ENCODE assay signal across 23 cellular contexts in genomic region chr5:137071526-137071925, GRCh38.
DNase-seq lines count a peak whose midpoint lies in the region; ATAC-seq and TF ChIP-seq lines count a peak whose summit lies in the region.
"Had no signal": no experiment of that assay in that cellular context is flagged by ENCODE, and none has a peak within 500 bp of the region (broad histone marks: within the 10 kb centered on the region; RNA-seq: fewer than 3 reads in every experiment).

No MANE protein-coding gene starts in this region.

- H3K4me1 Mint-ChIP-seq in osteocyte (ENCODE audit: unreplicated experiment) = peaks cover 24% of the 10 kb centered on the region

- intact Hi-C loops in right cardiac atrium (cut with DNase I) (no loop called here), Right ventricle myocardium superior (cut with DNase I) (no loop called here), vagina (cut with DNase I) (no loop called here)

- DNase-seq in right cardiac atrium (no peak), Right ventricle myocardium superior (no peak), epithelial cell of prostate (ENCODE audit: low read depth, low spot score) (no peak), osteocyte (ENCODE audit: extremely low spot score, unreplicated experiment) (no peak), vagina (ENCODE audit: extremely low spot score in 2 of 2) (no peak), DMS 273 (lab: John Stamatoyannopoulos, UW; ENCODE audit: unreplicated experiment) (no peak), iPS-NIHi11 (ENCODE audit: low spot score) (no peak)
- DNase-seq: ACHN; activated CD4-positive, alpha-beta T cell treated with anti-CD3 and anti-CD28 coated beads, Interleukin-2, amount 50 U/mL, for 1 hour; cerebellar nuclear complex; DMS79; hippocampal formation; MV-4-11; NCI-H2171; NCI-H524; stimulated activated CD4-positive, alpha-beta T cell treated with anti-CD3 and anti-CD28 coated beads, Interleukin-2, amount 100 ng/mL, for 48 hours had no signal

- ATAC-seq in right cardiac atrium (peak; percentile 7 to 13), Right ventricle myocardium superior (ENCODE audit: poor library complexity) (no peak), HG03280 (IDR thresholded peaks at IDR 0.05; ENCODE audit: unreplicated experiment) (no peak)
- ATAC-seq: activated naive CD4-positive, alpha-beta T cell treated with anti-CD3 and anti-CD28 coated beads, Interleukin-2, amount 50 U/mL, for 72 hours; activated T-helper 17 cell treated with anti-CD3 and anti-CD28 coated beads, Interleukin-2, amount 50 U/mL, for 72 hours; stimulated activated memory B cell treated with anti-CD40 and anti-IgM and Interleukin-4, amounts not matched to agents 10 μg/mL and 1 μg/mL and 100 μg/mL, for 72 hours had no signal

- no peaks in the 10 kb centered on the region for H3K36me3 ChIP-seq in vagina
- H3K36me3 ChIP-seq: neural progenitor cell had no signal

- peak overlapping the region; percentile 18 for H3K27ac ChIP-seq in right cardiac atrium (ENCODE audit: low read length)
- peak overlapping the region; percentile 36 for H3K27ac ChIP-seq in epithelial cell of prostate
- peak overlapping the region; percentile 76 for H3K27ac ChIP-seq in vagina
- H3K27ac ChIP-seq: neural progenitor cell, SK-N-MC had no signal

- WGBS in right cardiac atrium = 66% methylated on average over 3 of the region's 3 CpGs

- H3K9me3 Mint-ChIP-seq in osteocyte (ENCODE audit: unreplicated experiment) = no peaks in the 10 kb centered on the region
- H3K9me3 Mint-ChIP-seq: activated naive CD4-positive, alpha-beta T cell treated with anti-CD3 and anti-CD28 coated beads, Interleukin-2, amount 50 U/mL, for 72 hours; activated T-helper 17 cell treated with anti-CD3 and anti-CD28 coated beads, Interleukin-2, amount 50 U/mL, for 72 hours; neural progenitor cell; T-helper 2 cell treated with Interferon-gamma antibody and Interleukin-4, amounts not matched to agents 5 μg/mL and 100 μg/mL, for 36 hours had no signal

- H3K36me3 Mint-ChIP-seq in osteocyte (ENCODE audit: unreplicated experiment) = peaks cover 1% of the 10 kb centered on the region
- H3K36me3 Mint-ChIP-seq: activated naive CD4-positive, alpha-beta T cell treated with anti-CD3 and anti-CD28 coated beads, Interleukin-2, amount 50 U/mL, for 72 hours; neural progenitor cell; stimulated activated memory B cell treated with anti-CD40 and anti-IgM and Interleukin-4, amounts not matched to agents 10 μg/mL and 1 μg/mL and 100 μg/mL, for 72 hours had no signal

- H3K4me1 ChIP-seq in right cardiac atrium (ENCODE audit: control insufficient read depth, insufficient read depth, low read length) (no peaks in the 10 kb centered on the region), vagina (peaks cover 22% of the 10 kb centered on the region)
- H3K4me1 ChIP-seq: neural progenitor cell had no signal

- H3K27me3 ChIP-seq in right cardiac atrium (ENCODE audit: control insufficient read depth, insufficient read depth) (no peaks in the 10 kb centered on the region), vagina (no peaks in the 10 kb centered on the region)
- H3K27me3 ChIP-seq: neural progenitor cell had no signal

- no peaks in the 10 kb centered on the region for H3K27me3 Mint-ChIP-seq in osteocyte (ENCODE audit: unreplicated experiment)

- H3K4me3 ChIP-seq in right cardiac atrium (ENCODE audit: low read length) (no peak overlapping the region), vagina (no peak overlapping the region)
- H3K4me3 ChIP-seq: neural progenitor cell, SK-N-MC had no signal

- no peak for TF ChIP-seq POLR2A in vagina (IDR thresholded peaks at IDR 0.05)

- H3K27ac Mint-ChIP-seq in osteocyte (ENCODE audit: unreplicated experiment) = peak overlapping the region; percentile 2
- H3K27ac Mint-ChIP-seq: activated naive CD4-positive, alpha-beta T cell treated with anti-CD3 and anti-CD28 coated beads, Interleukin-2, amount 50 U/mL, for 72 hours; activated T-helper 17 cell treated with anti-CD3 and anti-CD28 coated beads, Interleukin-2, amount 50 U/mL, for 72 hours; neural progenitor cell; stimulated activated memory B cell treated with anti-CD40 and anti-IgM and Interleukin-4, amounts not matched to agents 10 μg/mL and 1 μg/mL and 100 μg/mL, for 72 hours; T-helper 2 cell treated with Interferon-gamma antibody and Interleukin-4, amounts not matched to agents 5 μg/mL and 100 μg/mL, for 36 hours had no signal

- no peak overlapping the region for H3K4me3 Mint-ChIP-seq in osteocyte (ENCODE audit: unreplicated experiment)
- H3K4me3 Mint-ChIP-seq: activated T-helper 17 cell treated with anti-CD3 and anti-CD28 coated beads, Interleukin-2, amount 50 U/mL, for 72 hours; neural progenitor cell; stimulated activated memory B cell treated with anti-CD40 and anti-IgM and Interleukin-4, amounts not matched to agents 10 μg/mL and 1 μg/mL and 100 μg/mL, for 72 hours; T-helper 2 cell treated with Interferon-gamma antibody and Interleukin-4, amounts not matched to agents 5 μg/mL and 100 μg/mL, for 36 hours had no signal

- TF ChIP-seq CTCF in osteocyte (IDR thresholded peaks at IDR 0.05) = no peak
- TF ChIP-seq CTCF in vagina (IDR thresholded peaks at IDR 0.05) = no peak

- H3K9me3 ChIP-seq in right cardiac atrium (ENCODE audit: control insufficient read depth, low read length) = no peaks in the 10 kb centered on the region
- no peaks in the 10 kb centered on the region for H3K9me3 ChIP-seq in vagina

Comparison
In these comparisons a context has a peak if more than half of its experiments do, and no peak if none do; other contexts are left out.
1. ATAC-seq: peak in right cardiac atrium (2 of 2); none in Right ventricle myocardium superior (single experiment) and HG03280 (single experiment).
2. H3K27ac ChIP-seq: peak in every context shown above with its lines; median percentile 76 in vagina; 36 in epithelial cell of prostate; 18 in right cardiac atrium.